ENCODE assay signal across 8 cellular contexts in genomic region chr7:92809397-92810241, GRCh38. TPM values are rescaled to one million over a fixed set of nuclear protein-coding genes. Genes with fewer than 3 reads are reported as not detected.
DNase-seq lines count a peak whose midpoint lies in the region; ATAC-seq, FAIRE-seq and TF ChIP-seq lines count a peak whose summit lies in the region.

No MANE protein-coding gene starts in this region.

- H3K4me3 Mint-ChIP-seq in astrocyte (ENCODE audit: unreplicated experiment), result peak overlapping the region; percentile 56

- H3K4me3 ChIP-seq in astrocyte (ENCODE audit: insufficient read depth, low read depth, low read length), result peak overlapping the region; percentile 20
- H3K4me3 ChIP-seq in hepatocyte, result no peak overlapping the region
- H3K4me3 ChIP-seq in spleen, result peak overlapping the region in 1 of 8 donors; percentile 29

- H3K4me1 ChIP-seq in astrocyte (ENCODE audit: insufficient read depth, low read length) (peaks cover 28% of the 10 kb centered on the region), hepatocyte (ENCODE audit: insufficient read depth) (peaks cover 11% of the 10 kb centered on the region), spleen (peaks cover 20 to 56% (median 43%) of the 10 kb centered on the region in 6 donors)

- H3K9me3 Mint-ChIP-seq in astrocyte (ENCODE audit: unreplicated experiment), result no peaks in the 10 kb centered on the region

- H3K27me3 ChIP-seq in astrocyte (ENCODE audit: insufficient read depth, low read length), result no peaks in the 10 kb centered on the region
- H3K27me3 ChIP-seq in hepatocyte, result no peaks in the 10 kb centered on the region
- no peaks in the 10 kb centered on the region for H3K27me3 ChIP-seq in spleen (replicated peaks in 1 of 7)

- peak; percentile 99 for FAIRE-seq in astrocyte (lab: Jason Lieb, UNC)

- WGBS in hepatocyte (ENCODE audit: low lambda C conversion rate, missing lambda C conversion rate), result 42% methylated on average over 6 of the region's 6 CpGs
- 6 to 17% (median 7%) methylated on average over 6 of the region's 6 CpGs for WGBS in spleen, 5 donors

- TF ChIP-seq POLR2A in spleen (IDR thresholded peaks at IDR 0.05), result no peak

- H3K9me2 ChIP-seq in hepatocyte (replicated peaks; ENCODE audit: insufficient read depth), result no peaks in the 10 kb centered on the region

- H3K27ac Mint-ChIP-seq in astrocyte (ENCODE audit: unreplicated experiment), result peak overlapping the region; percentile 86

- no peaks in the 10 kb centered on the region for H3K9me3 ChIP-seq in astrocyte (ENCODE audit: insufficient read depth, low read depth, low read length)
- H3K9me3 ChIP-seq in hepatocyte (ENCODE audit: low read depth), result no peaks in the 10 kb centered on the region
- no peaks in the 10 kb centered on the region for H3K9me3 ChIP-seq in spleen

- H3K27me3 Mint-ChIP-seq in astrocyte (ENCODE audit: low read depth, unreplicated experiment), result no peaks in the 10 kb centered on the region

- ATAC-seq in GM21390 (IDR thresholded peaks at IDR 0.05; ENCODE audit: unreplicated experiment), result peak; percentile 77

- H4K20me1 ChIP-seq in astrocyte (ENCODE audit: insufficient read depth, low read length), result peaks cover 42% of the 10 kb centered on the region
- H4K20me1 ChIP-seq in hepatocyte (ENCODE audit: insufficient read depth, poor library complexity, severe bottlenecking), result no peaks in the 10 kb centered on the region

- intact Hi-C loops in spleen (cut with DNase I; ENCODE audit: low total_unique reads), result no loop called here

- peaks cover 47% of the 10 kb centered on the region for H3K4me1 Mint-ChIP-seq in astrocyte (ENCODE audit: low read depth, unreplicated experiment)

- H2AFZ ChIP-seq in astrocyte (ENCODE audit: low read depth, low read length) (no peak overlapping the region), hepatocyte (no peak overlapping the region)

- H3K27ac ChIP-seq in astrocyte (ENCODE audit: low read depth, low read length) (peak overlapping the region; percentile 74), hepatocyte (peak overlapping the region; percentile 83), spleen (peak overlapping the region; percentile 29 to 81 (median 76))

- TF ChIP-seq CTCF in astrocyte (IDR thresholded peaks at IDR 0.05; ENCODE audit: insufficient read depth, low read depth, low read length) (no peak), hepatocyte (IDR thresholded peaks at IDR 0.05; ENCODE audit: poor library complexity) (no peak), spleen (IDR thresholded peaks at IDR 0.05 in 8 of 11, conservative IDR thresholded peaks at IDR 0.05 in 3 of 11) (no peak)

- H3K4me2 ChIP-seq in astrocyte (ENCODE audit: low read length) (peak overlapping the region; percentile 71), hepatocyte (peak overlapping the region; percentile 59)

- H3K79me2 ChIP-seq in astrocyte (ENCODE audit: insufficient read depth, low read length) (peaks cover 100% of the 10 kb centered on the region), hepatocyte (peaks cover 96% of the 10 kb centered on the region)

- H3K36me3 ChIP-seq in astrocyte (ENCODE audit: insufficient read depth, low read length) (peaks cover 7% of the 10 kb centered on the region), hepatocyte (replicated peaks; ENCODE audit: insufficient read depth, low read depth) (no peaks in the 10 kb centered on the region), spleen (no peaks in the 10 kb centered on the region)

- H3K9ac ChIP-seq in astrocyte (ENCODE audit: low read length), result peak overlapping the region; percentile 43

- peaks cover 9% of the 10 kb centered on the region for H3K36me3 Mint-ChIP-seq in astrocyte (ENCODE audit: low read depth, unreplicated experiment)

- peak; percentile 91 for DNase-seq in EL
- DNase-seq in HK-2 (ENCODE audit: unreplicated experiment), result peak; percentile 57
- DNase-seq in SHP77 (lab: John Stamatoyannopoulos, UW), result peak; percentile 74 to 78
- peak; percentile 96 for DNase-seq in astrocyte (ENCODE audit: low read depth)
- peak; percentile 85 for DNase-seq in hepatocyte (ENCODE audit: low spot score)
- DNase-seq in spleen, result peak; percentile 68
- no peak for DNase-seq in NCI-H1694 (lab: John Stamatoyannopoulos, UW)

RNA-seq across cellular contexts. Expression of gene CDK6, which starts 26.8 kb away (rescaled TPM):
- total RNA-seq in astrocyte, result 140 and 160 TPM in 2 replicates
- 64.5 and 69.6 TPM in 2 replicates for total RNA-seq in hepatocyte
- 15.9 and 18.7 TPM in 2 replicates for polyA plus RNA-seq in hepatocyte
- total RNA-seq in spleen, result 10 to 100 TPM; 22.6 to 37.8 (median 29.9) TPM
- 1 to 10 TPM in 2 of 3 donors, under 1 TPM in 1; 0.91 to 2.0 (median 1.8) TPM for polyA plus RNA-seq in spleen
